Comparison of ENCODE assay signal across 22 cellular contexts in the genomic region with DNA sequence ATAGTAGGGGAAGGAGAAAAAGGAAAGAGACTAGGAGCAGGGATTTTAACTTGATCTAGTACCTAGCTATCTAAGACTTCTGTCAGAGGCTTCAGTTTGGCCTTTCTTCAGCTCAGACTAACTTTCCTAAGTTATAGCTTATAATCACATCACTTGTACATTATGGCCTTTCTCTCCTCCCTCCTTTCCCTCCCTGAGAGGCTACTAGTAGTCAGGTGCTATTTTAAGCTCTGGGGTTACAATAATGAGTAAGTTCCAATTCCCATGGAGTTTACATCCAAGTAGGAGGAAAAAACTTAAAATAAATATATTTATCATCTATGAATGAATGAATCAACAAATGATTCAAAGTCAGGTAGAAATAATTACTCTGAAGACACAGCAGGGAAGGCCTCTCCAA.
A peak's percentile ranks its signal among the peaks of the same experiment; 100 is the strongest.
DNase-seq lines count a peak whose midpoint lies in the region; ATAC-seq, FAIRE-seq and TF ChIP-seq lines count a peak whose summit lies in the region.
"Had no signal": no experiment of that assay in that cellular context is flagged by ENCODE, and none has a peak within 500 bp of the region (broad histone marks: within the 10 kb centered on the region; RNA-seq: fewer than 3 reads in every experiment).

No MANE protein-coding gene starts in this region.

- intact Hi-C loops in HepG2 (cut with micrococcal nuclease; ENCODE audit: unreplicated experiment) (no loop called here), right lobe of liver (cut with DNase I) (no loop called here), Panc1 (cut with micrococcal nuclease; ENCODE audit: unreplicated experiment) (no loop called here), gastrocnemius medialis (cut with DNase I; ENCODE audit: low total_unique reads) (no loop called here)

- H3K27ac Mint-ChIP-seq in endodermal cell = peak overlapping the region; percentile 17
- H3K27ac Mint-ChIP-seq: CD4-positive, CD25-positive, alpha-beta regulatory T cell; CD8-positive, alpha-beta T cell; GM23338 had no signal

- FAIRE-seq in HepG2 (lab: Jason Lieb, UNC) = no peak
- FAIRE-seq: A549, GM18507 had no signal

- H3K9me3 ChIP-seq in HepG2 (ENCODE audit: low read length) (no peaks in the 10 kb centered on the region), right lobe of liver (no peaks in the 10 kb centered on the region), Panc1 (ENCODE audit: control insufficient read depth, insufficient read depth, low read depth, low read length) (no peaks in the 10 kb centered on the region), endodermal cell (ENCODE audit: control insufficient read depth, low read length) (no peaks in the 10 kb centered on the region), gastrocnemius medialis (no peaks in the 10 kb centered on the region)
- H3K9me3 ChIP-seq: A549, Caco-2, HAP-1 had no signal

- H3K27me3 ChIP-seq in HepG2 (ENCODE audit: control insufficient read depth in 1 of 2, insufficient read depth in 2 of 2, low read length in 2 of 2) (no peaks in the 10 kb centered on the region), right lobe of liver (no peaks in the 10 kb centered on the region), Panc1 (ENCODE audit: control insufficient read depth, insufficient read depth, low read length) (no peaks in the 10 kb centered on the region), endodermal cell (ENCODE audit: control insufficient read depth, insufficient read depth, low read length, poor library complexity, severe bottlenecking) (no peaks in the 10 kb centered on the region), gastrocnemius medialis (no peaks in the 10 kb centered on the region)

- no peak overlapping the region for H3K27ac ChIP-seq in HepG2 (ENCODE audit: extremely low read length, insufficient read depth, low read length)
- no peak overlapping the region for H3K27ac ChIP-seq in right lobe of liver
- H3K27ac ChIP-seq in Panc1 (ENCODE audit: low read length) = no peak overlapping the region
- no peak overlapping the region for H3K27ac ChIP-seq in endodermal cell (ENCODE audit: low read depth, low read length)
- H3K27ac ChIP-seq in gastrocnemius medialis = peak overlapping the region in 3 of 4 donors; percentile 2 to 19 (median 10)
- H3K27ac ChIP-seq: A549 had no signal

- H3K9me3 Mint-ChIP-seq in endodermal cell = no peaks in the 10 kb centered on the region
- H3K9me3 Mint-ChIP-seq: CD4-positive, CD25-positive, alpha-beta regulatory T cell; CD8-positive, alpha-beta T cell; GM23338 had no signal

- POLR2A ChIA-PET in HepG2 (lab: Yijun Ruan, JAX) = no interaction called here
- POLR2A ChIA-PET in Panc1 (lab: Charles Lee) = interaction anchor here (0.8 kb wide), 1 partner anchor 43 kb away, joined by 11 read pairs; no protein-coding TSS in a partner anchor

- TF ChIP-seq POLR2A in HepG2 (IDR thresholded peaks at IDR 0.05; ENCODE audit: insufficient read depth in 1 of 2, low read depth in 2 of 2, low read length in 2 of 2) (no peak), right lobe of liver (IDR thresholded peaks at IDR 0.05) (no peak), gastrocnemius medialis (IDR thresholded peaks at IDR 0.05) (no peak)

- in situ Hi-C loops in HepG2 (cut with HindIII; ENCODE audit: extremely low pct_ligation_motif_present, low pct_unique_long_range_greater_than_20kb) (no loop called here), Panc1 (cut with HindIII; ENCODE audit: low pct_unique_long_range_greater_than_20kb, low sequenced_read_pairs) (no loop called here), gastrocnemius medialis (cut with MboI; ENCODE audit: low sequenced_read_pairs in 4 of 4) (no loop called here)

- TF ChIP-seq RAD21 in HepG2 (CRISPR knock-in tag; IDR thresholded peaks at IDR 0.05) = no peak

- no peak overlapping the region for H3K4me2 ChIP-seq in HepG2 (ENCODE audit: low read depth, low read length)
- H3K4me2 ChIP-seq: A549, GM23338 had no signal

- DNase-seq in HepG2 (ENCODE audit: low spot score) = no peak
- no peak for DNase-seq in right lobe of liver
- DNase-seq in Panc1 (ENCODE audit: low read depth, low spot score) = no peak
- DNase-seq in endodermal cell = no peak
- DNase-seq in gastrocnemius medialis = no peak
- DNase-seq: 8988T; ACHN; AML-193; C1 segment of cervical spinal cord; Caco-2; CD4-positive, CD25-positive, alpha-beta regulatory T cell; CD8-positive, alpha-beta T cell; DMS153; DND-41; GDM1 had no signal

- H3K4me3 Mint-ChIP-seq in endodermal cell = no peak overlapping the region
- H3K4me3 Mint-ChIP-seq: CD4-positive, CD25-positive, alpha-beta regulatory T cell; CD8-positive, alpha-beta T cell; GM23338 had no signal

- ATAC-seq in HepG2 (no peak), right lobe of liver (no peak), Panc1 (no peak), gastrocnemius medialis (peak in 1 of 2 donors; percentile 26), HG02870 (IDR thresholded peaks at IDR 0.05; ENCODE audit: unreplicated experiment) (no peak), HG03457 (IDR thresholded peaks at IDR 0.05; ENCODE audit: unreplicated experiment) (no peak), HG02642 (IDR thresholded peaks at IDR 0.05; ENCODE audit: poor library complexity, unreplicated experiment) (no peak)
- ATAC-seq: A549; CD8-positive, alpha-beta T cell; GM23338 had no signal

- CTCF ChIA-PET in HepG2 (lab: Yijun Ruan, JAX; ENCODE audit: low intra/inter-chr PET ratio, low total read pairs) (no interaction called here), Panc1 (lab: Charles Lee) (no interaction called here)

- TF ChIP-seq CTCF in HepG2 (CRISPR knock-in tag; IDR thresholded peaks at IDR 0.05) = no peak
- no peak for TF ChIP-seq CTCF in right lobe of liver (IDR thresholded peaks at IDR 0.05)
- no peak for TF ChIP-seq CTCF in Panc1 (IDR thresholded peaks at IDR 0.05)
- no peak for TF ChIP-seq CTCF in endodermal cell (conservative IDR thresholded peaks at IDR 0.05)
- no peak for TF ChIP-seq CTCF in gastrocnemius medialis (IDR thresholded peaks at IDR 0.05 in 4 of 5, conservative IDR thresholded peaks at IDR 0.05 in 1 of 5)

- BruUV-seq in HepG2 (replicated peaks; lab: Mats Ljungman, UMichigan) = TSS peak; percentile 13
- TSS peak; percentile 30 for BruUV-seq in Panc1 (replicated peaks; lab: Mats Ljungman, UMichigan)

- H3K9ac ChIP-seq in HepG2 (ENCODE audit: insufficient read depth, low read depth, low read length) (no peak overlapping the region), endodermal cell (ENCODE audit: extremely low read depth, low read length, poor library complexity, severe bottlenecking) (no peak overlapping the region)

- no peaks in the 10 kb centered on the region for H3K27me3 Mint-ChIP-seq in endodermal cell (ENCODE audit: insufficient read depth)
- H3K27me3 Mint-ChIP-seq: CD4-positive, CD25-positive, alpha-beta regulatory T cell had no signal

- H3K4me1 ChIP-seq in HepG2 (ENCODE audit: insufficient read depth, low read length) (no peaks in the 10 kb centered on the region), right lobe of liver (no peaks in the 10 kb centered on the region), Panc1 (ENCODE audit: control insufficient read depth, insufficient read depth, low read length) (no peaks in the 10 kb centered on the region), endodermal cell (ENCODE audit: control insufficient read depth, insufficient read depth, low read length) (peaks cover 7% of the 10 kb centered on the region), gastrocnemius medialis (peaks cover 18 to 27% of the 10 kb centered on the region in 2 donors)
- H3K4me1 ChIP-seq: A549, Caco-2 had no signal

- no peak overlapping the region for H3K4me3 ChIP-seq in HepG2 (replicated peaks in 1 of 3; ENCODE audit: insufficient read depth in 1 of 3, low read depth in 2 of 3, low read length in 3 of 3)
- H3K4me3 ChIP-seq in right lobe of liver = no peak overlapping the region
- no peak overlapping the region for H3K4me3 ChIP-seq in Panc1 (ENCODE audit: low read depth in 2 of 2, low read length in 2 of 2)
- no peak overlapping the region for H3K4me3 ChIP-seq in endodermal cell (ENCODE audit: low read length)
- no peak overlapping the region for H3K4me3 ChIP-seq in gastrocnemius medialis
- H3K4me3 ChIP-seq: A549, GM23338, HAP-1 had no signal

- H3K79me2 ChIP-seq in HepG2 (ENCODE audit: insufficient read depth, low read length) = peaks cover 3% of the 10 kb centered on the region

- no peak overlapping the region for H2AFZ ChIP-seq in HepG2 (ENCODE audit: low read length)
- H2AFZ ChIP-seq: GM23338 had no signal

- TF ChIP-seq EP300 in HepG2 (IDR thresholded peaks at IDR 0.05; ENCODE audit: low read depth in 2 of 2, low read length in 2 of 2) (no peak), HepG2 (CRISPR knock-in tag; IDR thresholded peaks at IDR 0.05; ENCODE audit: borderline replicate concordance) (no peak)

- H3K4me1 Mint-ChIP-seq in endodermal cell = peaks cover 13% of the 10 kb centered on the region

- H3K36me3 ChIP-seq in HepG2 (replicated peaks in 1 of 2; ENCODE audit: control insufficient read depth in 1 of 2, insufficient read depth in 2 of 2, low read length in 2 of 2) (peaks cover 20 to 60% of the 10 kb centered on the region in 2 experiments), right lobe of liver (no peaks in the 10 kb centered on the region), Panc1 (ENCODE audit: control insufficient read depth, insufficient read depth, low read length) (peaks cover 5% of the 10 kb centered on the region; the same call in 1 of the 2 replicates), endodermal cell (ENCODE audit: control insufficient read depth, insufficient read depth, low read length) (peaks cover 10% of the 10 kb centered on the region), gastrocnemius medialis (peaks cover 0 to 2% of the 10 kb centered on the region in 2 donors)

- 0 out of 2 replicates have a peak, but pooled peaks cover 3% of the 10 kb centered on the region for H4K20me1 ChIP-seq in HepG2 (ENCODE audit: insufficient read depth, low read length)

- peaks cover 6% of the 10 kb centered on the region for H3K36me3 Mint-ChIP-seq in endodermal cell (ENCODE audit: low read depth)

TF ChIP-seq in HepG2, 621 proteins besides CTCF, POLR2A, EP300 and RAD21 (continues in another document):
- TF ChIP-seq JARID2 (CRISPR knock-in tag; IDR thresholded peaks at IDR 0.05; ENCODE audit: insufficient replicate concordance) (no peak), ZNF570 (CRISPR knock-in tag; IDR thresholded peaks at IDR 0.05; ENCODE audit: borderline replicate concordance) (no peak), ATAD3A (CRISPR knock-in tag; IDR thresholded peaks at IDR 0.05) (no peak)

Comparison
In these comparisons a context has a peak if more than half of its experiments do, and no peak if none do; other contexts are left out.
1. H3K27ac ChIP-seq: peak in gastrocnemius medialis (3 of 4); none in HepG2 (single experiment), right lobe of liver (0 of 3), Panc1 (single experiment) and endodermal cell (single experiment).